ENCODE assay signal across 18 cellular contexts in genomic region chr12:51051787-51052186, GRCh38. TPM values are rescaled to one million over a fixed set of nuclear protein-coding genes. Genes with fewer than 3 reads are reported as not detected.
DNase-seq lines count a peak whose midpoint lies in the region; ATAC-seq lines count a peak whose summit lies in the region.
"Had no signal": no experiment of that assay in that cellular context is flagged by ENCODE, and none has a peak within 500 bp of the region (broad histone marks: within the 10 kb centered on the region; RNA-seq: fewer than 3 reads in every experiment).

No MANE protein-coding gene starts in this region.

- no peak for ATAC-seq in activated CD8-positive, alpha-beta memory T cell treated with anti-CD3 and anti-CD28 coated beads, Interleukin-2, amount 10 ng/mL, durations not matched to agents 7 days and 5 days
- ATAC-seq in left colon, result no peak
- no peak for ATAC-seq in HG02623 (IDR thresholded peaks at IDR 0.05; ENCODE audit: unreplicated experiment)
- ATAC-seq: foreskin keratinocyte had no signal

- peaks cover 49% of the 10 kb centered on the region for H3K36me3 Mint-ChIP-seq in activated CD8-positive, alpha-beta memory T cell treated with anti-CD3 and anti-CD28 coated beads, Interleukin-2, amount 10 ng/mL, durations not matched to agents 7 days and 5 days
- peaks cover 31% of the 10 kb centered on the region for H3K36me3 Mint-ChIP-seq in activated naive CD8-positive, alpha-beta T cell treated with anti-CD3 and anti-CD28 coated beads for 36 hours

- H3K9me3 Mint-ChIP-seq in activated CD8-positive, alpha-beta memory T cell treated with anti-CD3 and anti-CD28 coated beads, Interleukin-2, amount 10 ng/mL, durations not matched to agents 7 days and 5 days (ENCODE audit: low read depth), result no peaks in the 10 kb centered on the region
- H3K9me3 Mint-ChIP-seq in activated naive CD8-positive, alpha-beta T cell treated with anti-CD3 and anti-CD28 coated beads for 36 hours, result no peaks in the 10 kb centered on the region
- H3K9me3 Mint-ChIP-seq: CD14-positive monocyte, mesothelial cell of epicardium had no signal

- H3K4me1 Mint-ChIP-seq in activated CD8-positive, alpha-beta memory T cell treated with anti-CD3 and anti-CD28 coated beads, Interleukin-2, amount 10 ng/mL, durations not matched to agents 7 days and 5 days, result peaks cover 29% of the 10 kb centered on the region
- peaks cover 23% of the 10 kb centered on the region for H3K4me1 Mint-ChIP-seq in activated naive CD8-positive, alpha-beta T cell treated with anti-CD3 and anti-CD28 coated beads for 36 hours

- no peaks in the 10 kb centered on the region for H3K27me3 Mint-ChIP-seq in activated CD8-positive, alpha-beta memory T cell treated with anti-CD3 and anti-CD28 coated beads, Interleukin-2, amount 10 ng/mL, durations not matched to agents 7 days and 5 days
- no peaks in the 10 kb centered on the region for H3K27me3 Mint-ChIP-seq in activated naive CD8-positive, alpha-beta T cell treated with anti-CD3 and anti-CD28 coated beads for 36 hours

- peak overlapping the region; percentile 37 for H3K27ac Mint-ChIP-seq in activated CD8-positive, alpha-beta memory T cell treated with anti-CD3 and anti-CD28 coated beads, Interleukin-2, amount 10 ng/mL, durations not matched to agents 7 days and 5 days
- peak overlapping the region; percentile 1 for H3K27ac Mint-ChIP-seq in activated naive CD8-positive, alpha-beta T cell treated with anti-CD3 and anti-CD28 coated beads for 36 hours
- H3K27ac Mint-ChIP-seq: mesothelial cell of epicardium had no signal

- no peak overlapping the region for H3K4me3 Mint-ChIP-seq in activated CD8-positive, alpha-beta memory T cell treated with anti-CD3 and anti-CD28 coated beads, Interleukin-2, amount 10 ng/mL, durations not matched to agents 7 days and 5 days
- H3K4me3 Mint-ChIP-seq in activated naive CD8-positive, alpha-beta T cell treated with anti-CD3 and anti-CD28 coated beads for 36 hours, result no peak overlapping the region
- H3K4me3 Mint-ChIP-seq: CD14-positive monocyte, mesothelial cell of epicardium had no signal

- CTCF ChIA-PET in activated CD8-positive, alpha-beta memory T cell treated with anti-CD3 and anti-CD28 coated beads, Interleukin-2, amount 10 ng/mL, durations not matched to agents 7 days and 5 days (lab: Charles Lee), result interaction anchor here (1.6 kb wide), 1 partner anchor 201 kb away, joined by 4 read pairs; no protein-coding TSS in a partner anchor

- no peak for DNase-seq in activated CD8-positive, alpha-beta memory T cell treated with anti-CD3 and anti-CD28 coated beads, Interleukin-2, amount 10 ng/mL, durations not matched to agents 7 days and 5 days
- no peak for DNase-seq in activated CD8-positive, alpha-beta memory T cell treated with anti-CD3 and anti-CD28 coated beads, Interleukin-2, amount 50 U/mL, for 4 hours
- DNase-seq in NCI-H2196 treated with DMSO at 0.1 percent for 48 hours (lab: John Stamatoyannopoulos, UW; ENCODE audit: unreplicated experiment) (peak; percentile 21), renal cortical epithelial cell (ENCODE audit: low read depth) (peak; percentile 51), left colon (no peak), NCI-H1092 (lab: John Stamatoyannopoulos, UW) (no peak)
- DNase-seq in activated naive CD8-positive, alpha-beta T cell treated with anti-CD3 and anti-CD28 coated beads for 36 hours, result no peak
- DNase-seq: activated CD4-positive, CD25-positive, alpha-beta regulatory T cell; brain microvascular endothelial cell; foreskin keratinocyte; kidney glomerular epithelial cell; NCI-H1436 treated with DMSO at 0.1 percent for 48 hours; NCI-H446 treated with DMSO at 0.1 percent for 48 hours; RPMI8226; SW 1271 had no signal

- intact Hi-C loops in left colon (cut with DNase I, micrococcal nuclease), result no loop called here

RNA-seq across cellular contexts. Expression of gene LETMD1, which starts 3.7 kb away (rescaled TPM):
- total RNA-seq in activated CD8-positive, alpha-beta memory T cell treated with anti-CD3 and anti-CD28 coated beads, Interleukin-2, amount 10 ng/mL, durations not matched to agents 7 days and 5 days, result 10 to 100 TPM; 76.7 to 80.8 TPM
- 10 to 100 TPM; 67.2 to 69.4 TPM for total RNA-seq in activated naive CD8-positive, alpha-beta T cell treated with anti-CD3 and anti-CD28 coated beads for 36 hours
- 24.3 and 33.0 TPM in 2 replicates for total RNA-seq in renal cortical epithelial cell
- total RNA-seq in left colon, result 10 to 100 TPM; 57.5 to 68.0 TPM

RNA-seq across cellular contexts. Expression of gene SLC11A2, which starts 25.6 kb away (rescaled TPM):
- total RNA-seq in activated CD8-positive, alpha-beta memory T cell treated with anti-CD3 and anti-CD28 coated beads, Interleukin-2, amount 10 ng/mL, durations not matched to agents 7 days and 5 days, result 10 to 100 TPM; 38.2 to 42.3 TPM
- total RNA-seq in activated naive CD8-positive, alpha-beta T cell treated with anti-CD3 and anti-CD28 coated beads for 36 hours, result 10 to 100 TPM; 24.5 to 27.3 TPM
- total RNA-seq in renal cortical epithelial cell (76.7 and 78.5 TPM in 2 replicates), left colon (10 to 100 TPM; 41.9 to 50.0 TPM)

RNA-seq across cellular contexts. Expression of gene CSRNP2, which starts 31.6 kb away (rescaled TPM):
- total RNA-seq in activated CD8-positive, alpha-beta memory T cell treated with anti-CD3 and anti-CD28 coated beads, Interleukin-2, amount 10 ng/mL, durations not matched to agents 7 days and 5 days, result 10 to 100 TPM; 17.7 to 20.4 TPM
- 10 to 100 TPM; 10.5 to 10.9 TPM for total RNA-seq in activated naive CD8-positive, alpha-beta T cell treated with anti-CD3 and anti-CD28 coated beads for 36 hours
- 22.9 and 40.8 TPM in 2 replicates for total RNA-seq in renal cortical epithelial cell
- 10 to 100 TPM; 16.5 to 19.6 TPM for total RNA-seq in left colon

Comparison
In these comparisons a context has a peak if more than half of its experiments do, and no peak if none do; other contexts are left out.
1. DNase-seq: peak in NCI-H2196 treated with DMSO at 0.1 percent for 48 hours (single experiment) and renal cortical epithelial cell (single experiment); none in activated CD8-positive, alpha-beta memory T cell treated with anti-CD3 and anti-CD28 coated beads, Interleukin-2, amount 10 ng/mL, durations not matched to agents 7 days and 5 days (single experiment), activated CD8-positive, alpha-beta memory T cell treated with anti-CD3 and anti-CD28 coated beads, Interleukin-2, amount 50 U/mL, for 4 hours (single experiment), activated naive CD8-positive, alpha-beta T cell treated with anti-CD3 and anti-CD28 coated beads for 36 hours (single experiment), left colon (0 of 2) and NCI-H1092 (single experiment).